In genomic region chr1:209627349-209628196, GRCh38 we compare ENCODE assay signal across 8 cellular contexts. TPM values are rescaled to one million over a fixed set of nuclear protein-coding genes. Genes with fewer than 3 reads are reported as not detected.
A peak's percentile ranks its signal among the peaks of the same experiment; 100 is the strongest.
DNase-seq lines count a peak whose midpoint lies in the region; ATAC-seq and TF ChIP-seq lines count a peak whose summit lies in the region.

No MANE protein-coding gene starts in this region.

- ATAC-seq in GM19035 (IDR thresholded peaks at IDR 0.05; ENCODE audit: unreplicated experiment) (peak; percentile 87), HG03280 (IDR thresholded peaks at IDR 0.05; ENCODE audit: unreplicated experiment) (peak; percentile 79)

- peak overlapping the region; percentile 82 for H3K27ac Mint-ChIP-seq in dendritic cell treated with granulocyte-macrophage colony-stimulating factor and Interleukin-4, amounts not matched to agents 40 ng/mL and 50 ng/mL, for 4 days

- WGBS in lower leg skin, 2 donors = 47 to 50% methylated on average over 28 to 29 of the region's 29 CpGs

- H3K4me3 ChIP-seq in lower leg skin (ENCODE audit: low read depth, poor library complexity, severe bottlenecking) = no peak overlapping the region

- DNase-seq in Ammon's horn (ENCODE audit: low spot score) (peak; percentile 89), NCI-H510A treated with DMSO at 0.1 percent for 48 hours (lab: John Stamatoyannopoulos, UW) (peak; percentile 60), lower leg skin (ENCODE audit: low spot score in 2 of 2) (peak; percentile 55 to 94)
- DNase-seq in activated CD4-positive, alpha-beta T cell treated with anti-CD3 and anti-CD28 coated beads, Interleukin-2, amount 50 U/mL, for 24 hours (ENCODE audit: low read depth in 1 of 2, low spot score in 1 of 2) = peak; percentile 72 to 76
- DNase-seq in stimulated activated CD8-positive, alpha-beta memory T cell treated with anti-CD3 and anti-CD28 coated beads, Interleukin-12 subunit alpha, Interleukin-12 subunit beta, amount 100 ng/mL, for 1 hour (ENCODE audit: low read depth) = peak; percentile 58

- H3K27me3 Mint-ChIP-seq in dendritic cell treated with granulocyte-macrophage colony-stimulating factor and Interleukin-4, amounts not matched to agents 40 ng/mL and 50 ng/mL, for 4 days = peaks cover 28% of the 10 kb centered on the region

- peak in 1 of 3 donors; percentile 68 for TF ChIP-seq CTCF in lower leg skin (IDR thresholded peaks at IDR 0.05)

- H3K9me3 Mint-ChIP-seq in dendritic cell treated with granulocyte-macrophage colony-stimulating factor and Interleukin-4, amounts not matched to agents 40 ng/mL and 50 ng/mL, for 4 days = no peaks in the 10 kb centered on the region

- H3K4me1 Mint-ChIP-seq in dendritic cell treated with granulocyte-macrophage colony-stimulating factor and Interleukin-4, amounts not matched to agents 40 ng/mL and 50 ng/mL, for 4 days (ENCODE audit: low read depth) = peaks cover 40% of the 10 kb centered on the region

- intact Hi-C loops in dendritic cell treated with granulocyte-macrophage colony-stimulating factor and Interleukin-4, amounts not matched to agents 40 ng/mL and 50 ng/mL, for 4 days (cut with micrococcal nuclease) = loop anchor here (2.0 to 5.0 kb wide), 3 partner anchors 25 to 51 kb away; no protein-coding TSS in a partner anchor
- intact Hi-C loops in lower leg skin (cut with DNase I; ENCODE audit: low total_unique reads) = loop anchor here (10.0 kb wide), 1 partner anchor 67 kb away; no protein-coding TSS in a partner anchor

- no peak overlapping the region for H3K4me3 Mint-ChIP-seq in dendritic cell treated with granulocyte-macrophage colony-stimulating factor and Interleukin-4, amounts not matched to agents 40 ng/mL and 50 ng/mL, for 4 days

- no peaks in the 10 kb centered on the region for H3K36me3 Mint-ChIP-seq in dendritic cell treated with granulocyte-macrophage colony-stimulating factor and Interleukin-4, amounts not matched to agents 40 ng/mL and 50 ng/mL, for 4 days (ENCODE audit: low read depth)

- no peak for TF ChIP-seq POLR2A in lower leg skin (IDR thresholded peaks at IDR 0.05)

RNA-seq across cellular contexts. Expression of gene LAMB3, which starts 24.7 kb away (rescaled TPM):
- 100 to 1,000 TPM in 3 of 4 donors, 10 to 100 TPM in 1; 70.0 to 181 (median 123) TPM for total RNA-seq in lower leg skin

RNA-seq across cellular contexts. Expression of gene CAMK1G, which starts 44.1 kb away (rescaled TPM):
- 1 to 10 TPM in 1 of 4 donors, not detected in 3; 1.8 TPM for total RNA-seq in lower leg skin

RNA-seq across cellular contexts. Expression of gene G0S2, which starts 47.6 kb away (rescaled TPM):
- 10 to 100 TPM in 3 of 4 donors, 1 to 10 TPM in 1; 4.9 to 68.7 (median 30.5) TPM for total RNA-seq in lower leg skin
